Comparison of ENCODE assay signal across 9 cellular contexts in the genomic region with DNA sequence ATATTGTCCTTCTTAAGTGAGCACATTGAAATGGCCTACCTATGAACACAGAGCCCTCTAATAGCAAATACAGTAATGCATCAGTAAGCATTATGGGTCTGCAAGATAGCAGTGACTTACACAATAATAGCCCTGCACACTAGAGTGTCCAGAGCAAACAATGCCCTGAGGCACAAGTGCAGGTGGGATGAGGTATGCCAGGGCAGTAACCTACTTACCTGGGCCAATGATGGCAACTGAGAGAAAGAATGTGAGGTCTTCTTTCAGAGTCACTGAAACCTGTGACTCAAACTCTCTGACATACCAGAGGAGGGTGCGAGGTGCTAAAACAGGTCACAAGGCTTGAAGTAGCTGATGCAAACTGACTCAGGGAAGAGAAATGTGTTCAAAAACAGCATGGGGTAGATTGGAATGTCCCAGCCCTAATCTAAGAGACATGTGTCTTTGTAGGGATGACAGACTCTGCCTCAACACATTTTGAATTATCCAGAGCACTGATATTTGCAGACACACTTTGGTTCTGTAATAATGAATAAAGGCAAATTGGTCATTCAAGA.
DNase-seq lines count a peak whose midpoint lies in the region; ATAC-seq and TF ChIP-seq lines count a peak whose summit lies in the region.
"Had no signal": no experiment of that assay in that cellular context is flagged by ENCODE, and none has a peak within 500 bp of the region (broad histone marks: within the 10 kb centered on the region; RNA-seq: fewer than 3 reads in every experiment).

No MANE protein-coding gene starts in this region.

- no peak overlapping the region for H2AFZ ChIP-seq in Karpas-422 (ENCODE audit: low read length)

- H3K4me3 ChIP-seq in AG09309 (ENCODE audit: control insufficient read depth, low read depth, low read length): no peak overlapping the region
- H3K4me3 ChIP-seq in HEK293 (ENCODE audit: low read depth, low read length): no peak overlapping the region
- H3K4me3 ChIP-seq in Karpas-422 (ENCODE audit: low read length): no peak overlapping the region
- H3K4me3 ChIP-seq: cardiac muscle cell had no signal

- peak; percentile 36 for ATAC-seq in WTC11
- ATAC-seq in naive thymus-derived CD8-positive, alpha-beta T cell: no peak

- H3K4me2 ChIP-seq in Karpas-422 (ENCODE audit: low read depth, low read length, poor library complexity, severe bottlenecking): no peak overlapping the region

- POLR2A ChIA-PET in HEK293 (lab: Yijun Ruan, JAX): no interaction called here
- POLR2A ChIA-PET in WTC11 (lab: Charles Lee): no interaction called here
- POLR2A ChIA-PET in naive thymus-derived CD8-positive, alpha-beta T cell (lab: Charles Lee): no interaction called here

- CTCF ChIA-PET in HEK293 (lab: Yijun Ruan, JAX) (no interaction called here), WTC11 (lab: Charles Lee) (interaction anchor here (1.0 kb wide), 1 partner anchor 166 kb away, joined by 3 read pairs; no protein-coding TSS in a partner anchor)

- no peak overlapping the region for H3K27ac Mint-ChIP-seq in WTC11
- no peak overlapping the region for H3K27ac Mint-ChIP-seq in naive thymus-derived CD8-positive, alpha-beta T cell

- H3K36me3 Mint-ChIP-seq in WTC11: no peaks in the 10 kb centered on the region
- no peaks in the 10 kb centered on the region for H3K36me3 Mint-ChIP-seq in naive thymus-derived CD8-positive, alpha-beta T cell

- DNase-seq in AG09309 (ENCODE audit: low read depth) (peak; percentile 62), WTC11 (ENCODE audit: low spot score) (no peak), iPS-NIHi7 (ENCODE audit: extremely low spot score) (peak; percentile 52), germinal center (ENCODE audit: low spot score) (no peak), Karpas-422 (no peak)
- DNase-seq in naive thymus-derived CD8-positive, alpha-beta T cell: no peak
- DNase-seq in activated effector memory CD4-positive, alpha-beta T cell treated with anti-CD3 and anti-CD28 coated beads, Interleukin-2, amount 50 U/mL, for 16 hours: no peak

- H3K4me3 Mint-ChIP-seq in WTC11: no peak overlapping the region
- no peak overlapping the region for H3K4me3 Mint-ChIP-seq in naive thymus-derived CD8-positive, alpha-beta T cell

- no peaks in the 10 kb centered on the region for H3K27me3 Mint-ChIP-seq in WTC11 (ENCODE audit: low read depth)
- no peaks in the 10 kb centered on the region for H3K27me3 Mint-ChIP-seq in naive thymus-derived CD8-positive, alpha-beta T cell

- TF ChIP-seq CTCF in AG09309 (IDR thresholded peaks at IDR 0.05; ENCODE audit: control insufficient read depth, insufficient read depth, low read depth, low read length, missing control alignments) (no peak), HEK293 (tag by site-specific recombination; IDR thresholded peaks at IDR 0.05) (no peak), WTC11 (IDR thresholded peaks at IDR 0.05) (no peak)

- no peaks in the 10 kb centered on the region for H3K27me3 ChIP-seq in Karpas-422 (ENCODE audit: low read length)

- H3K4me1 Mint-ChIP-seq in WTC11: peaks cover 6% of the 10 kb centered on the region
- H3K4me1 Mint-ChIP-seq in naive thymus-derived CD8-positive, alpha-beta T cell: peaks cover 4 to 21% (median 16%) of the 10 kb centered on the region in 4 donors

- no peaks in the 10 kb centered on the region for H3K79me2 ChIP-seq in Karpas-422 (ENCODE audit: low read length)

- H3K4me1 ChIP-seq in HEK293 (ENCODE audit: control insufficient read depth, insufficient read depth, low read length) (no peaks in the 10 kb centered on the region), Karpas-422 (ENCODE audit: low read length) (peaks cover 18% of the 10 kb centered on the region)

- H3K9me3 ChIP-seq in HEK293 (ENCODE audit: control insufficient read depth, insufficient read depth, low read depth, low read length) (no peaks in the 10 kb centered on the region), Karpas-422 (ENCODE audit: low read length) (no peaks in the 10 kb centered on the region)

- peaks cover 12% of the 10 kb centered on the region; the same call in 1 of the 2 replicates for H3K9me3 Mint-ChIP-seq in WTC11
- H3K9me3 Mint-ChIP-seq in naive thymus-derived CD8-positive, alpha-beta T cell: peaks cover 0 to 3% (median 0%) of the 10 kb centered on the region in 9 donors

- H3K9ac ChIP-seq in Karpas-422 (ENCODE audit: low read length): no peak overlapping the region

- no peaks in the 10 kb centered on the region for H4K20me1 ChIP-seq in Karpas-422 (ENCODE audit: insufficient read depth, low read depth, low read length)

- H3K27ac ChIP-seq in HEK293 (ENCODE audit: extremely low read depth, low read depth, low read length) (no peak overlapping the region), Karpas-422 (ENCODE audit: low read length) (no peak overlapping the region)
- H3K27ac ChIP-seq: cardiac muscle cell had no signal

- no peaks in the 10 kb centered on the region for H3K36me3 ChIP-seq in HEK293 (ENCODE audit: control insufficient read depth in 2 of 2, insufficient read depth in 1 of 2, low read length in 2 of 2)
- H3K36me3 ChIP-seq in Karpas-422 (ENCODE audit: insufficient read depth, low read length): no peaks in the 10 kb centered on the region
- H3K36me3 ChIP-seq: cardiac muscle cell had no signal

- H3K9me2 ChIP-seq in Karpas-422 (replicated peaks; ENCODE audit: insufficient read depth, low read length): no peaks in the 10 kb centered on the region

TF ChIP-seq in HEK293, 187 proteins besides CTCF, POLR2A, EP300 and RAD21:
- TF ChIP-seq ZBTB17 (tag by site-specific recombination; IDR thresholded peaks at IDR 0.05) (0 out of 2 replicates have a peak, but pooled peaks have one; percentile 12), GLIS2 (tag by site-specific recombination; IDR thresholded peaks at IDR 0.05) (no peak), ZNF549 (tag by site-specific recombination; IDR thresholded peaks at IDR 0.05) (no peak), ZNF658 (tag by site-specific recombination; IDR thresholded peaks at IDR 0.05) (no peak), ZNF223 (tag by site-specific recombination; IDR thresholded peaks at IDR 0.05) (no peak), ZNF404 (tag by site-specific recombination; IDR thresholded peaks at IDR 0.05) (no peak), MYNN (tag by site-specific recombination; IDR thresholded peaks at IDR 0.05; ENCODE audit: borderline replicate concordance) (no peak), SCRT2 (tag by site-specific recombination; IDR thresholded peaks at IDR 0.05) (peak; percentile 37), ZNF664 (tag by site-specific recombination; IDR thresholded peaks at IDR 0.05) (no peak)
- TF ChIP-seq, protein P1, sequence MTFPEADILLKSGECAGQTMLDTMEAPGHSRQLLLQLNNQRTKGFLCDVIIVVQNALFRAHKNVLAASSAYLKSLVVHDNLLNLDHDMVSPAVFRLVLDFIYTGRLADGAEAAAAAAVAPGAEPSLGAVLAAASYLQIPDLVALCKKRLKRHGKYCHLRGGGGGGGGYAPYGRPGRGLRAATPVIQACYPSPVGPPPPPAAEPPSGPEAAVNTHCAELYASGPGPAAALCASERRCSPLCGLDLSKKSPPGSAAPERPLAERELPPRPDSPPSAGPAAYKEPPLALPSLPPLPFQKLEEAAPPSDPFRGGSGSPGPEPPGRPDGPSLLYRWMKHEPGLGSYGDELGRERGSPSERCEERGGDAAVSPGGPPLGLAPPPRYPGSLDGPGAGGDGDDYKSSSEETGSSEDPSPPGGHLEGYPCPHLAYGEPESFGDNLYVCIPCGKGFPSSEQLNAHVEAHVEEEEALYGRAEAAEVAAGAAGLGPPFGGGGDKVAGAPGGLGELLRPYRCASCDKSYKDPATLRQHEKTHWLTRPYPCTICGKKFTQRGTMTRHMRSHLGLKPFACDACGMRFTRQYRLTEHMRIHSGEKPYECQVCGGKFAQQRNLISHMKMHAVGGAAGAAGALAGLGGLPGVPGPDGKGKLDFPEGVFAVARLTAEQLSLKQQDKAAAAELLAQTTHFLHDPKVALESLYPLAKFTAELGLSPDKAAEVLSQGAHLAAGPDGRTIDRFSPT (tag by site-specific recombination; IDR thresholded peaks at IDR 0.05): peak; percentile 41; the same call in 1 of the 2 replicates

TF ChIP-seq in WTC11, 78 proteins besides CTCF, POLR2A, EP300 and RAD21:
- TF ChIP-seq PRRX2 (CRISPR knock-in tag; IDR thresholded peaks at IDR 0.05): no peak
- no peak for TF ChIP-seq TP53 (CRISPR knock-in tag; IDR thresholded peaks at IDR 0.05)
- TF ChIP-seq TEAD1 (CRISPR knock-in tag; IDR thresholded peaks at IDR 0.05): no peak
- TF ChIP-seq, protein P2, sequence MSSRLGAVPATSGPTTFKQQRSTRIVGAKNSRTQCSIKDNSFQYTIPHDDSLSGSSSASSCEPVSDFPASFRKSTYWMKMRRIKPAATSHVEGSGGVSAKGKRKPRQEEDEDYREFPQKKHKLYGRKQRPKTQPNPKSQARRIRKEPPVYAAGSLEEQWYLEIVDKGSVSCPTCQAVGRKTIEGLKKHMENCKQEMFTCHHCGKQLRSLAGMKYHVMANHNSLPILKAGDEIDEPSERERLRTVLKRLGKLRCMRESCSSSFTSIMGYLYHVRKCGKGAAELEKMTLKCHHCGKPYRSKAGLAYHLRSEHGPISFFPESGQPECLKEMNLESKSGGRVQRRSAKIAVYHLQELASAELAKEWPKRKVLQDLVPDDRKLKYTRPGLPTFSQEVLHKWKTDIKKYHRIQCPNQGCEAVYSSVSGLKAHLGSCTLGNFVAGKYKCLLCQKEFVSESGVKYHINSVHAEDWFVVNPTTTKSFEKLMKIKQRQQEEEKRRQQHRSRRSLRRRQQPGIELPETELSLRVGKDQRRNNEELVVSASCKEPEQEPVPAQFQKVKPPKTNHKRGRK (CRISPR knock-in tag; IDR thresholded peaks at IDR 0.05; ENCODE audit: borderline replicate concordance): no peak
- TF ChIP-seq, protein P3, sequence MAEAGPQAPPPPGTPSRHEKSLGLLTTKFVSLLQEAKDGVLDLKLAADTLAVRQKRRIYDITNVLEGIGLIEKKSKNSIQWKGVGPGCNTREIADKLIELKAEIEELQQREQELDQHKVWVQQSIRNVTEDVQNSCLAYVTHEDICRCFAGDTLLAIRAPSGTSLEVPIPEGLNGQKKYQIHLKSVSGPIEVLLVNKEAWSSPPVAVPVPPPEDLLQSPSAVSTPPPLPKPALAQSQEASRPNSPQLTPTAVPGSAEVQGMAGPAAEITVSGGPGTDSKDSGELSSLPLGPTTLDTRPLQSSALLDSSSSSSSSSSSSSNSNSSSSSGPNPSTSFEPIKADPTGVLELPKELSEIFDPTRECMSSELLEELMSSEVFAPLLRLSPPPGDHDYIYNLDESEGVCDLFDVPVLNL (CRISPR knock-in tag; IDR thresholded peaks at IDR 0.05; ENCODE audit: borderline replicate concordance, low read depth): no peak
- no peak for TF ChIP-seq GABPB1 (CRISPR knock-in tag; IDR thresholded peaks at IDR 0.05)

Comparison
In these comparisons a context has a peak if more than half of its experiments do, and no peak if none do; other contexts are left out.
1. DNase-seq: peak in AG09309 (single experiment) and iPS-NIHi7 (single experiment); none in WTC11 (single experiment), germinal center (single experiment), naive thymus-derived CD8-positive, alpha-beta T cell (0 of 10), activated effector memory CD4-positive, alpha-beta T cell treated with anti-CD3 and anti-CD28 coated beads, Interleukin-2, amount 50 U/mL, for 16 hours (single experiment) and Karpas-422 (single experiment).